8 cellular contexts compared by ENCODE assay signal in the genomic region with DNA sequence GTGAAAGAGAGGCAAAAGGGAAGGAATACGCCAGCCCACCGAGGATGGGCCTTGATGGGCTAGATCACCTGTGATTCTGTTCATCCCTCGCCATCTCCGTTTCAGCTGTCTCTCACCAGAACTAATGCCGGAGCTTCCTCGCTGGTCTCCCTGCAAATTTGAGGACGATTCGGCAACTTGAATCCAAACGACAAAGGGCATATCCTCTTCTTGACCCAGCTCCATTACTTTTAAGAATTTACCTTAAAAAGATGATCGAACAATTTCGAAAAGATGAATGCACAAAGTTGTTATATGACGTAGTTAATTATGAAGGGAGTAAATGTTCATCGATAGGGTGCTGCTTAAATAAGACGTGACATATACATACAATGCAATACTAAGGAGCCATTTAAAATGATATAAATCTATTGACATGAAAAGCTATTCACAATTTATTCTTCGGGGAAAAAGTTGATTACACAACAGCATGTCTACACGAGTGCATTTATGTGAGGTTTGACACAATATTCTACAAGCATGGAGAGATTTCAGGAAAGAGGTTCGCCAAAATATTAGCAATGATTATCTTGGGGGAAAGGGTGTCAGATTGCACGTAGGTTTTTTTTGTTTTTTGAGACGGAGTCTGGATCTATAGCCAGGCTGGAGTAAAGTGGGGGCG. TPM values are rescaled to one million over a fixed set of nuclear protein-coding genes. Genes with fewer than 3 reads are reported as not detected.
A peak's percentile ranks its signal among the peaks of the same experiment; 100 is the strongest.
DNase-seq lines count a peak whose midpoint lies in the region; ATAC-seq and TF ChIP-seq lines count a peak whose summit lies in the region.

No MANE protein-coding gene starts in this region.

- H4K20me1 ChIP-seq in OCI-LY3 (ENCODE audit: insufficient read depth, low read length), result peaks cover 4% of the 10 kb centered on the region

- no peak for TF ChIP-seq CTCF in OCI-LY3 (IDR thresholded peaks at IDR 0.05; ENCODE audit: low read depth, low read length)
- TF ChIP-seq CTCF in GM20000 (IDR thresholded peaks at IDR 0.05; ENCODE audit: extremely low read depth, missing control alignments), result no peak

- H3K4me1 ChIP-seq in OCI-LY3 (ENCODE audit: low read length) (peaks cover 12% of the 10 kb centered on the region), rectal smooth muscle tissue (ENCODE audit: control insufficient read depth, insufficient read depth, low read length) (peaks cover 6% of the 10 kb centered on the region)

- peak overlapping the region; percentile 95 for H2AFZ ChIP-seq in OCI-LY3 (ENCODE audit: low read depth, low read length)

- H3K27me3 Mint-ChIP-seq in activated T-cell treated with anti-CD3 and anti-CD28 coated beads, Interleukin-2, amount 50 U/mL, for 4 hours (ENCODE audit: low read depth), result no peaks in the 10 kb centered on the region

- no peaks in the 10 kb centered on the region for H3K36me3 ChIP-seq in OCI-LY3 (replicated peaks; ENCODE audit: low read depth, low read length)
- no peaks in the 10 kb centered on the region for H3K36me3 ChIP-seq in rectal smooth muscle tissue (ENCODE audit: control insufficient read depth, insufficient read depth, low read length)

- H3K9me3 Mint-ChIP-seq in activated T-cell treated with anti-CD3 and anti-CD28 coated beads, Interleukin-2, amount 50 U/mL, for 4 hours, result no peaks in the 10 kb centered on the region

- H3K4me3 ChIP-seq in OCI-LY3 (ENCODE audit: low read length) (peak overlapping the region; percentile 85), rectal smooth muscle tissue (ENCODE audit: low read length) (peak overlapping the region; percentile 82)

- H3K27ac ChIP-seq in OCI-LY3 (ENCODE audit: low read length), result peak overlapping the region; percentile 75
- H3K27ac ChIP-seq in epithelial cell of prostate, result peak overlapping the region; percentile 56
- H3K27ac ChIP-seq in rectal smooth muscle tissue (ENCODE audit: low read depth, low read length), result peak overlapping the region; percentile 78

- H3K4me2 ChIP-seq in OCI-LY3 (ENCODE audit: low read length), result peak overlapping the region; percentile 64

- peaks cover 28% of the 10 kb centered on the region for H3K4me1 Mint-ChIP-seq in activated T-cell treated with anti-CD3 and anti-CD28 coated beads, Interleukin-2, amount 50 U/mL, for 4 hours (ENCODE audit: low read depth)

- H3K9ac ChIP-seq in OCI-LY3 (ENCODE audit: low read length) (peak overlapping the region; percentile 85), rectal smooth muscle tissue (ENCODE audit: low read length) (peak overlapping the region; percentile 46)

- peaks cover 30% of the 10 kb centered on the region for H3K79me2 ChIP-seq in OCI-LY3 (ENCODE audit: low read length)

- no peak for ATAC-seq in activated T-cell treated with anti-CD3 and anti-CD28 coated beads, Interleukin-2, amount 50 U/mL, for 4 hours
- ATAC-seq in HG03571 (IDR thresholded peaks at IDR 0.05; ENCODE audit: unreplicated experiment), result no peak

- no peaks in the 10 kb centered on the region for H3K36me3 Mint-ChIP-seq in activated T-cell treated with anti-CD3 and anti-CD28 coated beads, Interleukin-2, amount 50 U/mL, for 4 hours (ENCODE audit: insufficient read depth)

- H3K27me3 ChIP-seq in OCI-LY3 (ENCODE audit: low read depth, low read length) (no peaks in the 10 kb centered on the region), rectal smooth muscle tissue (ENCODE audit: control insufficient read depth, insufficient read depth, low read length) (no peaks in the 10 kb centered on the region)

- no peaks in the 10 kb centered on the region for H3K9me3 ChIP-seq in OCI-LY3 (ENCODE audit: insufficient read depth, low read length)

- DNase-seq in activated T-cell treated with anti-CD3 and anti-CD28 coated beads, Interleukin-2, amount 50 U/mL, for 4 hours, result no peak
- DNase-seq in activated T-cell treated with anti-CD3 and anti-CD28 coated beads, Interleukin-2, amount 50 U/mL, for 1 hour, result no peak
- no peak for DNase-seq in epithelial cell of prostate (ENCODE audit: low read depth, low spot score)
- DNase-seq in NAMALWA (ENCODE audit: low spot score), result no peak
- no peak for DNase-seq in GM20000 (ENCODE audit: low spot score)

- H3K4me3 Mint-ChIP-seq in activated T-cell treated with anti-CD3 and anti-CD28 coated beads, Interleukin-2, amount 50 U/mL, for 4 hours, result peak overlapping the region; percentile 90

RNA-seq across cellular contexts. Expression of gene FAM168A, which starts 0.9 kb away (rescaled TPM):
- 1 to 10 TPM; 7.2 to 8.7 (median 8.3) TPM for total RNA-seq in activated T-cell treated with anti-CD3 and anti-CD28 coated beads, Interleukin-2, amount 50 U/mL, for 4 hours

RNA-seq across cellular contexts. Expression of gene PLEKHB1, which starts 47.5 kb away (rescaled TPM):
- 1 to 10 TPM; 3.1 to 3.7 (median 3.4) TPM for total RNA-seq in activated T-cell treated with anti-CD3 and anti-CD28 coated beads, Interleukin-2, amount 50 U/mL, for 4 hours
